ENCODE assay signal across 8 cellular contexts in the genomic region with DNA sequence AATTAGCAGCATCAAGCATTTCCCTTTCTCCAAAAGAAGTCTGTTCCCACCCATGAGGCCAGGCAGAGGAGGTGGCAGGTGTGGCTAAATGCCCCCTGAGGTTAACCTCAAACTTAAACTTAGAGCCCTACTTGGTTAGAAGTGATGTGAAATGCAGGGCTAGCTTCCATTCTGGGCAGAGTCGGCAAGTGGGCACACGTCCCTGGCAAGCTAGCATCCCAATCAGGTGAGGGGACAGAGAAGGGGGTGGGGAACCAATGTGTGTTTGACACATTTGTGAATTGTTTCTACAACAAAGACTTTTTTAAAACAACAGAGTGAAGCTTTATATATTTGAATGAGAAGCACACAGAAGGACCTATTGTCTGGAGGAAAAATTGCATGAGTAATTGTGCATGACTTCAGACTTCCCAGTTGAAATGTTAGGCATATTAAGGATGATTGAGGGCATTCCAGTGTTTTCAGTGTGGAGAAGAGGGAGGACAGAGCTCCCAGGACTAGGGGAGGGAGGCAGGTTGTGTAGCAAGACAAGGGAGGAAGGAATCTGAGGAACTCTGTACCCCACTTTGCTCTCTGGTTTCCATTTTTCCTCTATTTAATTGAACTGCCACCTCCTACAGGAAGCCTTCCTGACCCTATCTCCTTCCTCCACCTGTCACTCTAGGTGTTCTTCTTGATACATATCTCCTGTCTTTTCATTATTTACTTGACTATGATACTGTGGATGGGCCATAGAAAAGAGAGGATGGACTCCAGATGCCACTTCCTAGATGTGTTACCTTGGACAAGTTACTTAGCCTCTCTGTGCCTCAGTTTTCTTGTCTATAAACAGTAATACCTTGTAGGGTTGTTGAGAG.
DNase-seq lines count a peak whose midpoint lies in the region; ATAC-seq and TF ChIP-seq lines count a peak whose summit lies in the region.

No MANE protein-coding gene starts in this region.

- H3K4me1 ChIP-seq in KMS-11 (ENCODE audit: low read depth, poor library complexity, severe bottlenecking) (peaks cover 47% of the 10 kb centered on the region), esophagus (ENCODE audit: control insufficient read depth in 2 of 2, insufficient read depth in 2 of 2, low read length in 1 of 2) (peaks cover 0 to 2% of the 10 kb centered on the region in 2 donors)

- intact Hi-C loops in lower leg skin (cut with DNase I; ENCODE audit: low total_unique reads): no loop called here

- no peaks in the 10 kb centered on the region for H3K79me2 ChIP-seq in KMS-11 (ENCODE audit: insufficient read depth, low read depth)

- H3K27me3 ChIP-seq in KMS-11 (ENCODE audit: insufficient read depth, low read depth): no peaks in the 10 kb centered on the region
- no peaks in the 10 kb centered on the region for H3K27me3 ChIP-seq in esophagus (ENCODE audit: control insufficient read depth in 1 of 2, insufficient read depth in 2 of 2, low read length in 2 of 2)

- WGBS in esophagus, 2 donors: 19 to 31% methylated on average over 2 of the region's 2 CpGs
- 20 to 21% methylated on average over 2 of the region's 2 CpGs for WGBS in lower leg skin, 2 donors

- H3K27ac ChIP-seq in KMS-11 (peak overlapping the region; percentile 51), esophagus (ENCODE audit: low read depth in 2 of 2, low read length in 1 of 2) (peak overlapping the region; percentile 25 to 40)

- H3K4me3 ChIP-seq in KMS-11 (IDR thresholded peaks at IDR 0.05; ENCODE audit: insufficient read depth, low read depth, low read length): no peak overlapping the region
- H3K4me3 ChIP-seq in esophagus (ENCODE audit: low read depth in 1 of 2, low read length in 2 of 2): no peak overlapping the region
- H3K4me3 ChIP-seq in lower leg skin (ENCODE audit: low read depth, poor library complexity, severe bottlenecking): no peak overlapping the region

- H3K9ac ChIP-seq in KMS-11: peak overlapping the region; percentile 5; the same call in 1 of the 2 replicates

- POLR2A ChIA-PET in GM10248 (lab: Yijun Ruan, JAX): no interaction called here

- peak; percentile 47 for ATAC-seq in GM18511 (IDR thresholded peaks at IDR 0.05; ENCODE audit: unreplicated experiment)

- DNase-seq in renal cortical epithelial cell (ENCODE audit: low read depth): peak; percentile 96
- DNase-seq in ecto neural progenitor cell (ENCODE audit: low spot score): no peak
- DNase-seq in NAMALWA (ENCODE audit: low spot score): no peak
- no peak for DNase-seq in GM10248 (ENCODE audit: extremely low spot score)
- DNase-seq in lower leg skin (ENCODE audit: low spot score in 2 of 2): no peak

- H4K20me1 ChIP-seq in KMS-11 (ENCODE audit: insufficient read depth): no peaks in the 10 kb centered on the region

- CTCF ChIA-PET in GM10248 (lab: Yijun Ruan, JAX): interaction anchor here (1.0 to 1.7 kb wide), 5 partner anchors 9 to 18 kb away, joined by 3 to 5 read pairs (median 4); no protein-coding TSS in a partner anchor

- no peaks in the 10 kb centered on the region for H3K36me3 ChIP-seq in KMS-11 (ENCODE audit: insufficient read depth)
- no peaks in the 10 kb centered on the region for H3K36me3 ChIP-seq in esophagus (ENCODE audit: control insufficient read depth in 2 of 2, insufficient read depth in 2 of 2, low read length in 1 of 2)

- H3K4me2 ChIP-seq in KMS-11: peak overlapping the region; percentile 61

- H3K9me3 ChIP-seq in esophagus (ENCODE audit: control insufficient read depth in 2 of 2, insufficient read depth in 1 of 2, low read depth in 1 of 2, low read length in 1 of 2): no peaks in the 10 kb centered on the region

- TF ChIP-seq POLR2A in lower leg skin (IDR thresholded peaks at IDR 0.05): no peak

- no peak for TF ChIP-seq CTCF in KMS-11 (conservative IDR thresholded peaks at IDR 0.05; ENCODE audit: low read depth, low read length)
- TF ChIP-seq CTCF in GM10248 (IDR thresholded peaks at IDR 0.05; ENCODE audit: control extremely low read depth, extremely low read depth, low read depth, missing control alignments): no peak
- no peak for TF ChIP-seq CTCF in lower leg skin (IDR thresholded peaks at IDR 0.05)

- peak overlapping the region; percentile 48 for H2AFZ ChIP-seq in KMS-11 (ENCODE audit: low read depth)
